1 cellular context compared by ENCODE assay signal in the genomic region with DNA sequence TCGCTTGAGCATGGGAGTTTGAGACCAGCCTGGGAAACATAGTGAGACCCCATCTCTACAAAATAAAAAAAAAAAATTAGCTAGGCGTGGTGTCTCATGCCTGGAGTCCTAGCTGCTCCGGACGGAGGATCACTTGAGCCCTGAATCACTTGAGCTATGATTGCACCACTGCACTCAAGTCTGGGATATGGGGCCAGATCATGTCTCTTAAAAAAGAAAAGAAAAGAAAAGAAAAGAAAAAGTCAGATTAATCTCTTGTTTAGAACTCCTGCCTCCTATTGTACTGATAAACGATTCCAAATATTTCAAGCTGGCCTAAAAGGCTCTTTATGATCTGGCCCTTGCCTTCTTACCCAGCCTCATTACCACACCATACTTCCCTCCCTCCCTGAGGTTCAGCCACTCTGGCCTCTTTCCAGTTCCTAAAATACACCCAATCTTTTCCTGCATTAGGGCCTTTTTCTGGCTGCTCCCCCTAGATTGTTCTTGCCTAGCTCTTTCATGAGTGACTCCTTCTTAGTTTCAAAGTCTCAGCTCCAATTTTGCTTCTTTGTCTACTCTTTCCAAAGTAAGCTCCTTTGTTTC.
TF ChIP-seq lines count a peak whose summit lies in the region.

No MANE protein-coding gene starts in this region.

TF ChIP-seq in HEK293, 187 proteins besides CTCF, POLR2A, EP300 and RAD21 (continued from another document):
- TF ChIP-seq, protein P1, sequence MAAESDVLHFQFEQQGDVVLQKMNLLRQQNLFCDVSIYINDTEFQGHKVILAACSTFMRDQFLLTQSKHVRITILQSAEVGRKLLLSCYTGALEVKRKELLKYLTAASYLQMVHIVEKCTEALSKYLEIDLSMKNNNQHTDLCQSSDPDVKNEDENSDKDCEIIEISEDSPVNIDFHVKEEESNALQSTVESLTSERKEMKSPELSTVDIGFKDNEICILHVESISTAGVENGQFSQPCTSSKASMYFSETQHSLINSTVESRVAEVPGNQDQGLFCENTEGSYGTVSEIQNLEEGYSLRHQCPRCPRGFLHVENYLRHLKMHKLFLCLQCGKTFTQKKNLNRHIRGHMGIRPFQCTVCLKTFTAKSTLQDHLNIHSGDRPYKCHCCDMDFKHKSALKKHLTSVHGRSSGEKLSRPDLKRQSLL (tag by site-specific recombination; IDR thresholded peaks at IDR 0.05) = 0 out of 2 replicates have a peak, but pooled peaks have one; percentile 14
- TF ChIP-seq GFI1B (tag by site-specific recombination; IDR thresholded peaks at IDR 0.05) = no peak
- TF ChIP-seq, protein P2, sequence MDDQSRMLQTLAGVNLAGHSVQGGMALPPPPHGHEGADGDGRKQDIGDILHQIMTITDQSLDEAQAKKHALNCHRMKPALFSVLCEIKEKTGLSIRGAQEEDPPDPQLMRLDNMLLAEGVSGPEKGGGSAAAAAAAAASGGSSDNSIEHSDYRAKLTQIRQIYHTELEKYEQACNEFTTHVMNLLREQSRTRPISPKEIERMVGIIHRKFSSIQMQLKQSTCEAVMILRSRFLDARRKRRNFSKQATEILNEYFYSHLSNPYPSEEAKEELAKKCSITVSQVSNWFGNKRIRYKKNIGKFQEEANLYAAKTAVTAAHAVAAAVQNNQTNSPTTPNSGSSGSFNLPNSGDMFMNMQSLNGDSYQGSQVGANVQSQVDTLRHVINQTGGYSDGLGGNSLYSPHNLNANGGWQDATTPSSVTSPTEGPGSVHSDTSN (CRISPR knock-in tag; IDR thresholded peaks at IDR 0.05) = no peak
- TF ChIP-seq ZBTB7A (tag by site-specific recombination; IDR thresholded peaks at IDR 0.05; ENCODE audit: low read depth) = no peak
- TF ChIP-seq, protein P3, sequence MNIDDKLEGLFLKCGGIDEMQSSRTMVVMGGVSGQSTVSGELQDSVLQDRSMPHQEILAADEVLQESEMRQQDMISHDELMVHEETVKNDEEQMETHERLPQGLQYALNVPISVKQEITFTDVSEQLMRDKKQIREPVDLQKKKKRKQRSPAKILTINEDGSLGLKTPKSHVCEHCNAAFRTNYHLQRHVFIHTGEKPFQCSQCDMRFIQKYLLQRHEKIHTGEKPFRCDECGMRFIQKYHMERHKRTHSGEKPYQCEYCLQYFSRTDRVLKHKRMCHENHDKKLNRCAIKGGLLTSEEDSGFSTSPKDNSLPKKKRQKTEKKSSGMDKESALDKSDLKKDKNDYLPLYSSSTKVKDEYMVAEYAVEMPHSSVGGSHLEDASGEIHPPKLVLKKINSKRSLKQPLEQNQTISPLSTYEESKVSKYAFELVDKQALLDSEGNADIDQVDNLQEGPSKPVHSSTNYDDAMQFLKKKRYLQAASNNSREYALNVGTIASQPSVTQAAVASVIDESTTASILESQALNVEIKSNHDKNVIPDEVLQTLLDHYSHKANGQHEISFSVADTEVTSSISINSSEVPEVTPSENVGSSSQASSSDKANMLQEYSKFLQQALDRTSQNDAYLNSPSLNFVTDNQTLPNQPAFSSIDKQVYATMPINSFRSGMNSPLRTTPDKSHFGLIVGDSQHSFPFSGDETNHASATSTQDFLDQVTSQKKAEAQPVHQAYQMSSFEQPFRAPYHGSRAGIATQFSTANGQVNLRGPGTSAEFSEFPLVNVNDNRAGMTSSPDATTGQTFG (tag by site-specific recombination; IDR thresholded peaks at IDR 0.05; ENCODE audit: borderline replicate concordance) = no peak
- TF ChIP-seq, protein P4, sequence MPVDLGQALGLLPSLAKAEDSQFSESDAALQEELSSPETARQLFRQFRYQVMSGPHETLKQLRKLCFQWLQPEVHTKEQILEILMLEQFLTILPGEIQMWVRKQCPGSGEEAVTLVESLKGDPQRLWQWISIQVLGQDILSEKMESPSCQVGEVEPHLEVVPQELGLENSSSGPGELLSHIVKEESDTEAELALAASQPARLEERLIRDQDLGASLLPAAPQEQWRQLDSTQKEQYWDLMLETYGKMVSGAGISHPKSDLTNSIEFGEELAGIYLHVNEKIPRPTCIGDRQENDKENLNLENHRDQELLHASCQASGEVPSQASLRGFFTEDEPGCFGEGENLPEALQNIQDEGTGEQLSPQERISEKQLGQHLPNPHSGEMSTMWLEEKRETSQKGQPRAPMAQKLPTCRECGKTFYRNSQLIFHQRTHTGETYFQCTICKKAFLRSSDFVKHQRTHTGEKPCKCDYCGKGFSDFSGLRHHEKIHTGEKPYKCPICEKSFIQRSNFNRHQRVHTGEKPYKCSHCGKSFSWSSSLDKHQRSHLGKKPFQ (tag by site-specific recombination; IDR thresholded peaks at IDR 0.05) = no peak
- TF ChIP-seq ZNF776 (tag by site-specific recombination; IDR thresholded peaks at IDR 0.05; ENCODE audit: borderline replicate concordance) = no peak
- no peak for TF ChIP-seq ZNF140 (tag by site-specific recombination; IDR thresholded peaks at IDR 0.05)
